8 cellular contexts compared by ENCODE assay signal in the genomic region with DNA sequence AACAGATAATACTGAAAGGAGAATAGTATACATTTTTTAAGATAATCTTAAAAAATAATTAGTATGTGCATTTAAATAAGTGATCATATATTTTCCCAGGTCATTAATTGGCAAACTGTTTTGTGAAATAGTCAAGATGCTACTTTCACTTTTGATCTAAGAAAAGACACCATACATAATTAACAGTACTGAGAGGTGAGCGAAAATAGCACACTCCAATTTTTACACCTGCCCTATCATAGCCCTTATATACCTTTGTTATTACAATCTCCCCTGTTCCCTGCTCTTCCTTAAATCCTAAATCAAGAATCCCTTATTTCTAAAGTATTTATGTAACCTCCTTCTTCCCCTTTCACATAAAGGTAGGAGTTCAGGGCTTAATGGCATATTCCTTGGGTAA.
"Had no signal": no experiment of that assay in that cellular context is flagged by ENCODE, and none has a peak within 500 bp of the region (broad histone marks: within the 10 kb centered on the region; RNA-seq: fewer than 3 reads in every experiment).

No MANE protein-coding gene starts in this region.

- H3K27ac ChIP-seq: HL-60, KMS-11 had no signal

- H3K9ac ChIP-seq: KMS-11 had no signal

- DNase-seq: IMR-90, KBM-7, KG1 had no signal

- H3K4me2 ChIP-seq: KMS-11 had no signal

- ATAC-seq: HepG2, K562 had no signal

- FAIRE-seq: HepG2, HTR-8/SVneo, K562 had no signal

- H3K4me3 ChIP-seq: K562 had no signal
